ENCODE assay signal across 36 cellular contexts in the genomic region with DNA sequence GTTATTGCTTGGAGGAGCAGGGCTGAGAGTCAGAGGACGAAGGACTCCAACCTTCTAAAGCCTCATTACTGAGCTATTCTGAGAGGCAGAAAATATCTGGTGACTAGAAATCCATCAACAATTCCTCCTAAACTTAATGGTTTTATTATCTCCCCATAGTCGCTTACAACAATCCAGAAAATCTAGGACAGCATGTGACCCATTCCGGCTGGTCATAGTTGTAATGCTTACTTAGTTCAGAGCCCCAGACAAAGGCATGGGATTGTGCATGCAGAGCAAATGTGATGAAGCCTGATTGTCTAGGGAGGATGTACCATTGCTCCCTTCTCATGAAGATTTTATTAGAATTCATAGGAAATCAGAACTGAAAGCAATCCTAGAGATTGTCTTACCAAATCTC.
DNase-seq lines count a peak whose midpoint lies in the region; ATAC-seq, FAIRE-seq and TF ChIP-seq lines count a peak whose summit lies in the region.
"Had no signal": no experiment of that assay in that cellular context is flagged by ENCODE, and none has a peak within 500 bp of the region (broad histone marks: within the 10 kb centered on the region; RNA-seq: fewer than 3 reads in every experiment).

No MANE protein-coding gene starts in this region.

- H3K4me3 Mint-ChIP-seq in Calu3 (ENCODE audit: low read depth, unreplicated experiment) = no peak overlapping the region
- H3K4me3 Mint-ChIP-seq: B cell; CD14-positive monocyte; CD4-positive, alpha-beta memory T cell; CD4-positive, alpha-beta T cell; CD4-positive, CD25-positive, alpha-beta regulatory T cell; CD8-positive, alpha-beta memory T cell; CD8-positive, alpha-beta T cell had no signal

- H3K9me1 ChIP-seq in K562 (ENCODE audit: control insufficient read depth, insufficient read depth, low read length) = no peaks in the 10 kb centered on the region

- TF ChIP-seq EP300 in K562 (IDR thresholded peaks at IDR 0.05; ENCODE audit: low read length) = no peak

- H3K27ac Mint-ChIP-seq in Calu3 (ENCODE audit: unreplicated experiment) = no peak overlapping the region
- H3K27ac Mint-ChIP-seq: B cell; CD14-positive monocyte; CD4-positive, alpha-beta memory T cell; CD4-positive, alpha-beta T cell; CD4-positive, CD25-positive, alpha-beta regulatory T cell; CD8-positive, alpha-beta memory T cell; CD8-positive, alpha-beta T cell had no signal

- H2AFZ ChIP-seq in K562 (ENCODE audit: low read depth, low read length) (no peak overlapping the region), hepatocyte (no peak overlapping the region)

- H3K9me3 ChIP-seq in K562 (replicated peaks; ENCODE audit: control insufficient read depth, insufficient read depth, low read depth, low read length) (no peaks in the 10 kb centered on the region), hepatocyte (ENCODE audit: low read depth) (no peaks in the 10 kb centered on the region)
- H3K9me3 ChIP-seq: A549, BE2C, BLaER1, Caco-2 had no signal

- in situ Hi-C loops in K562 (cut with MboI) = no loop called here

- POLR2A ChIA-PET in K562 (lab: Yijun Ruan, JAX) = interaction anchor here (0.7 kb wide), 1 partner anchor 17 kb away, joined by 3 read pairs; no protein-coding TSS in a partner anchor

- no peaks in the 10 kb centered on the region for H3K36me3 Mint-ChIP-seq in Calu3 (ENCODE audit: insufficient read depth, unreplicated experiment)
- H3K36me3 Mint-ChIP-seq: CD14-positive monocyte; CD4-positive, alpha-beta memory T cell; CD4-positive, CD25-positive, alpha-beta regulatory T cell; CD8-positive, alpha-beta memory T cell; CD8-positive, alpha-beta T cell had no signal

- peaks cover 45% of the 10 kb centered on the region for H3K27me3 Mint-ChIP-seq in Calu3 (ENCODE audit: unreplicated experiment)
- H3K27me3 Mint-ChIP-seq: CD4-positive, CD25-positive, alpha-beta regulatory T cell had no signal

- H3K4me2 ChIP-seq in K562 (ENCODE audit: insufficient read depth, low read length) = no peak overlapping the region
- peak overlapping the region; percentile 59 for H3K4me2 ChIP-seq in hepatocyte
- H3K4me2 ChIP-seq: A549; BLaER1; BLaER1 treated with 17β-estradiol and CSF1 and Interleukin-3, amounts not matched to agents 10 nM and 100 nM had no signal

- no peaks in the 10 kb centered on the region for H3K79me2 ChIP-seq in K562 (ENCODE audit: control insufficient read depth, insufficient read depth, low read length)
- no peaks in the 10 kb centered on the region for H3K79me2 ChIP-seq in hepatocyte

- ATAC-seq in K562 (no peak), GM21723 (IDR thresholded peaks at IDR 0.05; ENCODE audit: unreplicated experiment) (no peak)
- ATAC-seq: A549; CD8-positive, alpha-beta T cell had no signal

- WGBS in K562 (ENCODE audit: insufficient coverage, low coverage, missing lambda C conversion rate) = 0% methylated on average over 3 of the region's 3 CpGs
- 59% methylated on average over 3 of the region's 3 CpGs for WGBS in hepatocyte (ENCODE audit: low lambda C conversion rate, missing lambda C conversion rate)

- no peak for TF ChIP-seq POLR2A in K562 (conservative IDR thresholded peaks at IDR 0.05)

- CTCF ChIA-PET in K562 (lab: Yijun Ruan, JAX; ENCODE audit: low intra/inter-chr PET ratio) = no interaction called here
- CTCF ChIA-PET in Calu3 (lab: Charles Lee) = interaction anchor here (0.6 kb wide), 1 partner anchor 8 kb away, joined by 7 read pairs; no protein-coding TSS in a partner anchor

- no peaks in the 10 kb centered on the region for H3K4me1 Mint-ChIP-seq in Calu3 (ENCODE audit: low read depth, unreplicated experiment)
- H3K4me1 Mint-ChIP-seq: B cell; CD14-positive monocyte; CD4-positive, alpha-beta memory T cell; CD4-positive, CD25-positive, alpha-beta regulatory T cell; CD8-positive, alpha-beta memory T cell had no signal

- no peaks in the 10 kb centered on the region; a peak in 1 of 5 replicates for H3K27me3 ChIP-seq in K562 (ENCODE audit: control insufficient read depth in 2 of 2, insufficient read depth in 2 of 2, low read length in 2 of 2)
- no peaks in the 10 kb centered on the region for H3K27me3 ChIP-seq in hepatocyte
- H3K27me3 ChIP-seq: BE2C; BLaER1; BLaER1 treated with 17β-estradiol and CSF1 and Interleukin-3, amounts not matched to agents 10 nM and 100 nM had no signal

- BruUV-seq in K562 (replicated peaks; lab: Mats Ljungman, UMichigan) = no TSS peak
- no TSS peak for BruUV-seq in Calu3 (replicated peaks; lab: Mats Ljungman, UMichigan)

- H3K27ac ChIP-seq in K562 (ENCODE audit: extremely low read depth, low read depth, low read length) = no peak overlapping the region
- H3K27ac ChIP-seq in hepatocyte = peak overlapping the region; percentile 36
- H3K27ac ChIP-seq: 22Rv1; A549; BLaER1; BLaER1 treated with 17β-estradiol and CSF1 and Interleukin-3, amounts not matched to agents 10 nM and 100 nM; C4-2B had no signal

- no peaks in the 10 kb centered on the region for H3K36me3 ChIP-seq in K562 (ENCODE audit: control insufficient read depth, insufficient read depth, low read length)
- no peaks in the 10 kb centered on the region for H3K36me3 ChIP-seq in hepatocyte (replicated peaks; ENCODE audit: insufficient read depth, low read depth)
- H3K36me3 ChIP-seq: BE2C; BLaER1; BLaER1 treated with 17β-estradiol and CSF1 and Interleukin-3, amounts not matched to agents 10 nM and 100 nM had no signal

- H4K20me1 ChIP-seq in K562 (replicated peaks; ENCODE audit: control insufficient read depth, insufficient read depth, low read length) (no peaks in the 10 kb centered on the region), hepatocyte (ENCODE audit: insufficient read depth, poor library complexity, severe bottlenecking) (no peaks in the 10 kb centered on the region)
- H4K20me1 ChIP-seq: BLaER1; BLaER1 treated with 17β-estradiol and CSF1 and Interleukin-3, amounts not matched to agents 10 nM and 100 nM had no signal

- H3K9me3 Mint-ChIP-seq in Calu3 (ENCODE audit: low read depth, unreplicated experiment) = no peaks in the 10 kb centered on the region
- H3K9me3 Mint-ChIP-seq: CD4-positive, alpha-beta T cell; CD8-positive, alpha-beta T cell had no signal

- no peaks in the 10 kb centered on the region for H3K9me2 ChIP-seq in hepatocyte (replicated peaks; ENCODE audit: insufficient read depth)

- no peaks in the 10 kb centered on the region for H3K4me1 ChIP-seq in K562 (replicated peaks in 1 of 2; ENCODE audit: control insufficient read depth in 2 of 2, insufficient read depth in 2 of 2, low read length in 2 of 2)
- peaks cover 20% of the 10 kb centered on the region for H3K4me1 ChIP-seq in hepatocyte (ENCODE audit: insufficient read depth)
- H3K4me1 ChIP-seq: A549, BE2C had no signal

- no peak for DNase-seq in K562 (ENCODE audit: extremely low read depth in 1 of 4, low spot score in 3 of 4)
- peak; percentile 73 for DNase-seq in foreskin melanocyte
- DNase-seq in hepatocyte (ENCODE audit: low spot score) = no peak
- DNase-seq in pons (ENCODE audit: low spot score) = peak; percentile 11
- DNase-seq in Calu3 = no peak
- no peak for DNase-seq in GM19240 (ENCODE audit: insufficient read length, low spot score)
- DNase-seq in globus pallidus (ENCODE audit: low spot score) = no peak
- DNase-seq: 8988T; ACHN; AML-193; BE2C; C1 segment of cervical spinal cord; Caco-2; CD4-positive, alpha-beta memory T cell; CD4-positive, alpha-beta T cell; CD4-positive, CD25-positive, alpha-beta regulatory T cell; CD8-positive, alpha-beta memory T cell; CD8-positive, alpha-beta T cell; COR-L47; DMS 273 treated with DMSO at 0.1 percent for 48 hours; DMS153; DMS53; DMS79; DMS79 treated with DMSO at 0.1 percent for 48 hours; DND-41; EL had no signal

- intact Hi-C loops in K562 (cut with micrococcal nuclease) (no loop called here), Calu3 (cut with micrococcal nuclease; ENCODE audit: unreplicated experiment) (no loop called here)

- H3K9ac ChIP-seq in K562 (ENCODE audit: insufficient read depth in 1 of 2, low read depth in 2 of 2, low read length in 2 of 2) = no peak overlapping the region
- H3K9ac ChIP-seq: BLaER1; BLaER1 treated with 17β-estradiol and CSF1 and Interleukin-3, amounts not matched to agents 10 nM and 100 nM had no signal

- H3K4me3 ChIP-seq in K562 = no peak overlapping the region
- H3K4me3 ChIP-seq in hepatocyte = no peak overlapping the region
- H3K4me3 ChIP-seq: A549; BLaER1; BLaER1 treated with 17β-estradiol and CSF1 and Interleukin-3, amounts not matched to agents 10 nM and 100 nM had no signal

- TF ChIP-seq RAD21 in K562 (CRISPR knock-in tag; conservative IDR thresholded peaks at IDR 0.05 in 1 of 2, IDR thresholded peaks at IDR 0.05 in 1 of 2) = no peak

- TF ChIP-seq CTCF in K562 (IDR thresholded peaks at IDR 0.05 in 2 of 3, conservative IDR thresholded peaks at IDR 0.05 in 1 of 3; ENCODE audit: insufficient read depth in 2 of 3, low read depth in 1 of 3, low read length in 3 of 3) = no peak
- no peak for TF ChIP-seq CTCF in hepatocyte (IDR thresholded peaks at IDR 0.05; ENCODE audit: poor library complexity)
- no peak for TF ChIP-seq CTCF in Calu3 (IDR thresholded peaks at IDR 0.05; ENCODE audit: unreplicated experiment)

- FAIRE-seq in K562 (lab: Jason Lieb, UNC) = peak; percentile 65
- FAIRE-seq: A204.1, A549, D721Med had no signal

TF ChIP-seq in K562, 482 proteins besides CTCF, POLR2A, EP300 and RAD21 (continues in another document):
- TF ChIP-seq JUN (IDR thresholded peaks at IDR 0.05; ENCODE audit: borderline replicate concordance, low read depth, low read length) (no peak), JUN (CRISPR knock-in tag; IDR thresholded peaks at IDR 0.05; ENCODE audit: borderline replicate concordance) (no peak), TBP (optimal IDR thresholded peaks at IDR 0.05; ENCODE audit: low read depth, low read length) (no peak), KLF16 (IDR thresholded peaks at IDR 0.05) (no peak)
- TF ChIP-seq, protein P1, sequence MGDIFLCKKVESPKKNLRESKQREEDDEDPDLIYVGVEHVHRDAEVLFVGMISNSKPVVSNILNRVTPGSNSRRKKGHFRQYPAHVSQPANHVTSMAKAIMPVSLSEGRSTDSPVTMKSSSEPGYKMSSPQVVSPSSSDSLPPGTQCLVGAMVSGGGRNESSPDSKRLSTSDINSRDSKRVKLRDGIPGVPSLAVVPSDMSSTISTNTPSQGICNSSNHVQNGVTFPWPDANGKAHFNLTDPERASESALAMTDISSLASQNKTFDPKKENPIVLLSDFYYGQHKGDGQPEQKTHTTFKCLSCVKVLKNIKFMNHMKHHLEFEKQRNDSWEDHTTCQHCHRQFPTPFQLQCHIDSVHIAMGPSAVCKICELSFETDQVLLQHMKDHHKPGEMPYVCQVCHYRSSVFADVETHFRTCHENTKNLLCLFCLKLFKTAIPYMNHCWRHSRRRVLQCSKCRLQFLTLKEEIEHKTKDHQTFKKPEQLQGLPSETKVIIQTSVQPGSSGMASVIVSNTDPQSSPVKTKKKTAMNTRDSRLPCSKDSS (IDR thresholded peaks at IDR 0.05; ENCODE audit: low read depth, partially characterized antibody) = no peak

Comparison
In these comparisons a context has a peak if more than half of its experiments do, and no peak if none do; other contexts are left out.
1. DNase-seq: peak in foreskin melanocyte (single experiment) and pons (single experiment); none in K562 (0 of 4), hepatocyte (single experiment), Calu3 (single experiment), GM19240 (single experiment) and globus pallidus (single experiment).